Comparison of ENCODE assay signal across 7 cellular contexts in the genomic region with DNA sequence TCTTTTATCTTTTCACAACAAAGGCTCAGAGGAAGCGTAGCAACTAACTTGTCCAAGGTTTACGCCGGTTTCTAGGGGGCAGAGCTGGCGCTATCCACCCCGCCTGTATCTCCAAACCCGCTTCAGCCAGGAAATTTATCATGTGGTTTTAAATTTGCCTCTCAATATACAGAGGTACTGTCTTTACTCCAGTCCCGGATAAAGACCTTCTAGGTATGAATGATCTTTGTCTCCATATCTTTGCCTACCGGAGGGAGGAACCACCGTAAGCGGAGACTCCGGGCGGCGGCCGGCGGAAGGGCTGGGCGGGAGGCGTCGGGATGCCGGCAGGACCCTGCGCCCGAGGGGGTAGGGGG. TPM values are rescaled to one million over a fixed set of nuclear protein-coding genes. Genes with fewer than 3 reads are reported as not detected.
DNase-seq lines count a peak whose midpoint lies in the region; ATAC-seq and TF ChIP-seq lines count a peak whose summit lies in the region.

No MANE protein-coding gene starts in this region.

- peak overlapping the region; percentile 78 for H3K27ac ChIP-seq in GM23338 (ENCODE audit: low read depth)
- H3K27ac ChIP-seq in prostate gland = peak overlapping the region; percentile 91 to 93

- peaks cover 36% of the 10 kb centered on the region for H3K79me2 ChIP-seq in GM23338 (replicated peaks; ENCODE audit: insufficient read depth)

- no peak overlapping the region for H2AFZ ChIP-seq in GM23338

- H3K9me3 Mint-ChIP-seq in GM23338 = no peaks in the 10 kb centered on the region
- H3K9me3 Mint-ChIP-seq in activated naive CD8-positive, alpha-beta T cell (ENCODE audit: low read depth) = no peaks in the 10 kb centered on the region

- DNase-seq in GM06990 (ENCODE audit: extremely low read depth, insufficient read length) = no peak
- DNase-seq in GM23338 (ENCODE audit: low spot score) = peak; percentile 79
- DNase-seq in NCI-H1092 (lab: John Stamatoyannopoulos, UW) = peak; percentile 41
- peak; percentile 31 for DNase-seq in left cardiac atrium
- peak; percentile 15 for DNase-seq in prostate gland (ENCODE audit: low spot score)

- peaks cover 24% of the 10 kb centered on the region for H4K20me1 ChIP-seq in GM23338 (replicated peaks; ENCODE audit: insufficient read depth)

- H3K36me3 ChIP-seq in GM06990 (ENCODE audit: control insufficient read depth, insufficient read depth, low read length) (no peaks in the 10 kb centered on the region), GM23338 (ENCODE audit: insufficient read depth) (no peaks in the 10 kb centered on the region), prostate gland (no peaks in the 10 kb centered on the region)

- no peaks in the 10 kb centered on the region for H3K9me3 ChIP-seq in prostate gland

- peaks cover 49% of the 10 kb centered on the region for H3K4me1 Mint-ChIP-seq in GM23338
- peaks cover 34% of the 10 kb centered on the region for H3K4me1 Mint-ChIP-seq in activated naive CD8-positive, alpha-beta T cell (ENCODE audit: low read depth)

- TF ChIP-seq POLR2A in prostate gland (IDR thresholded peaks at IDR 0.05) = no peak

- WGBS in prostate gland = under 1% methylated on average over 21 of the region's 21 CpGs

- H3K36me3 Mint-ChIP-seq in GM23338 (ENCODE audit: low read depth) = peaks cover 22% of the 10 kb centered on the region
- H3K36me3 Mint-ChIP-seq in activated naive CD8-positive, alpha-beta T cell = peaks cover 2% of the 10 kb centered on the region

- peak; percentile 7 for ATAC-seq in GM23338
- ATAC-seq in left cardiac atrium = peak; percentile 27 to 40
- ATAC-seq in HG03280 (IDR thresholded peaks at IDR 0.05; ENCODE audit: unreplicated experiment) = no peak

- peak overlapping the region; percentile 77 for H3K4me2 ChIP-seq in GM23338

- intact Hi-C loops in left cardiac atrium (cut with DNase I) = no loop called here
- intact Hi-C loops in prostate gland (cut with DNase I) = no loop called here

- peak overlapping the region; percentile 93 for H3K27ac Mint-ChIP-seq in GM23338
- peak overlapping the region; percentile 50 for H3K27ac Mint-ChIP-seq in activated naive CD8-positive, alpha-beta T cell

- H3K4me1 ChIP-seq in GM23338 (ENCODE audit: insufficient read depth) = peaks cover 39% of the 10 kb centered on the region
- peaks cover 3% of the 10 kb centered on the region for H3K4me1 ChIP-seq in prostate gland (replicated peaks)

- H3K9me2 ChIP-seq in GM23338 (ENCODE audit: insufficient read depth) = no peaks in the 10 kb centered on the region

- H3K27me3 ChIP-seq in GM06990 (replicated peaks; ENCODE audit: control insufficient read depth, insufficient read depth, low read length) = no peaks in the 10 kb centered on the region
- H3K27me3 ChIP-seq in GM23338 (ENCODE audit: insufficient read depth) = no peaks in the 10 kb centered on the region
- no peaks in the 10 kb centered on the region for H3K27me3 ChIP-seq in prostate gland (replicated peaks; ENCODE audit: insufficient read depth)

- peak overlapping the region; percentile 93 for H3K4me3 ChIP-seq in GM06990 (replicated peaks; ENCODE audit: low read depth, low read length)
- H3K4me3 ChIP-seq in GM23338 = peak overlapping the region; percentile 60
- peak overlapping the region; percentile 98 to 99 for H3K4me3 ChIP-seq in prostate gland

- TF ChIP-seq CTCF in GM06990 (IDR thresholded peaks at IDR 0.05; ENCODE audit: insufficient read depth, low read length, poor library complexity, severe bottlenecking) = no peak
- TF ChIP-seq CTCF in GM23338 (conservative IDR thresholded peaks at IDR 0.05; ENCODE audit: low read depth in 2 of 2) = no peak
- peak in 1 of 4 experiments; percentile 3 for TF ChIP-seq CTCF in prostate gland (IDR thresholded peaks at IDR 0.05)

- no peaks in the 10 kb centered on the region for H3F3A ChIP-seq in GM23338 (replicated peaks; ENCODE audit: low read depth)

- H3K27me3 Mint-ChIP-seq in GM23338 (ENCODE audit: insufficient read depth, low read depth, poor library complexity) = peaks cover 16% of the 10 kb centered on the region
- no peaks in the 10 kb centered on the region for H3K27me3 Mint-ChIP-seq in activated naive CD8-positive, alpha-beta T cell

- peak overlapping the region; percentile 75 for H3K4me3 Mint-ChIP-seq in GM23338
- peak overlapping the region; percentile 85 for H3K4me3 Mint-ChIP-seq in activated naive CD8-positive, alpha-beta T cell

TF ChIP-seq in GM23338, 12 proteins besides CTCF, POLR2A, EP300 and RAD21 (continues in another document):
- TF ChIP-seq ZNF331 (CRISPR knock-in tag; IDR thresholded peaks at IDR 0.05; ENCODE audit: low read depth) (no peak), ZNF114 (CRISPR knock-in tag; IDR thresholded peaks at IDR 0.05) (no peak), CREB1 (CRISPR knock-in tag; IDR thresholded peaks at IDR 0.05; ENCODE audit: low read depth) (no peak), NANOG (IDR thresholded peaks at IDR 0.05; ENCODE audit: borderline replicate concordance) (no peak), JUNB (IDR thresholded peaks at IDR 0.05; ENCODE audit: unreplicated experiment) (no peak), REST (IDR thresholded peaks at IDR 0.05; ENCODE audit: unreplicated experiment) (no peak), EZH2 (IDR thresholded peaks at IDR 0.05; ENCODE audit: low read depth, unreplicated experiment) (no peak), STAT1 (IDR thresholded peaks at IDR 0.05; ENCODE audit: unreplicated experiment) (no peak)
- TF ChIP-seq, protein P1, sequence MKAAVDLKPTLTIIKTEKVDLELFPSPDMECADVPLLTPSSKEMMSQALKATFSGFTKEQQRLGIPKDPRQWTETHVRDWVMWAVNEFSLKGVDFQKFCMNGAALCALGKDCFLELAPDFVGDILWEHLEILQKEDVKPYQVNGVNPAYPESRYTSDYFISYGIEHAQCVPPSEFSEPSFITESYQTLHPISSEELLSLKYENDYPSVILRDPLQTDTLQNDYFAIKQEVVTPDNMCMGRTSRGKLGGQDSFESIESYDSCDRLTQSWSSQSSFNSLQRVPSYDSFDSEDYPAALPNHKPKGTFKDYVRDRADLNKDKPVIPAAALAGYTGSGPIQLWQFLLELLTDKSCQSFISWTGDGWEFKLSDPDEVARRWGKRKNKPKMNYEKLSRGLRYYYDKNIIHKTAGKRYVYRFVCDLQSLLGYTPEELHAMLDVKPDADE (IDR thresholded peaks at IDR 0.05) = no peak

RNA-seq across cellular contexts. Expression of gene RIMKLB, which starts 0.7 kb away (rescaled TPM):
- total RNA-seq in GM23338 (2014; rRNA removed; shearing (Covaris generic)) = 94.8 and 104 TPM in 2 replicates
- 62.7 and 87.0 TPM in 2 replicates for polyA plus RNA-seq in GM23338 (2016; fragmentation: Nextera tagmentation; extraction: Ambion mirVana)
- total RNA-seq in left cardiac atrium = 10 to 100 TPM; 15.7 to 16.5 TPM
- 10 to 100 TPM; 14.4 to 72.4 TPM for total RNA-seq in prostate gland

RNA-seq across cellular contexts. Expression of gene MFAP5, which starts 34.5 kb away (rescaled TPM):
- total RNA-seq in GM23338 (2014; rRNA removed; shearing (Covaris generic)) = 0.90 TPM in 1 of 2 replicates, not detected in the other
- polyA plus RNA-seq in GM23338 (2016; fragmentation: Nextera tagmentation; extraction: Ambion mirVana) = 0.68 and 1.2 TPM in 2 replicates
- total RNA-seq in left cardiac atrium (100 to 1,000 TPM in 1 of 2 donors, 10 to 100 TPM in 1; 64.8 to 120 TPM), prostate gland (10 to 100 TPM in 1 of 2 donors, 1 to 10 TPM in 1; 2.8 to 13.4 TPM)

Comparison
In these comparisons a context has a peak if more than half of its experiments do, and no peak if none do; other contexts are left out.
1. RNA of gene MFAP5, which starts 34.5 kb away (total RNA-seq): 64.8 to 120 TPM in left cardiac atrium; 2.8 to 13.4 TPM in prostate gland and 0.90 TPM in GM23338; every median in the first group is over 4 times any median in the second.
2. Peak in every context shown above with its lines, with median percentiles within 50 percentile points of each other: H3K4me3 ChIP-seq.